In the genomic region with DNA sequence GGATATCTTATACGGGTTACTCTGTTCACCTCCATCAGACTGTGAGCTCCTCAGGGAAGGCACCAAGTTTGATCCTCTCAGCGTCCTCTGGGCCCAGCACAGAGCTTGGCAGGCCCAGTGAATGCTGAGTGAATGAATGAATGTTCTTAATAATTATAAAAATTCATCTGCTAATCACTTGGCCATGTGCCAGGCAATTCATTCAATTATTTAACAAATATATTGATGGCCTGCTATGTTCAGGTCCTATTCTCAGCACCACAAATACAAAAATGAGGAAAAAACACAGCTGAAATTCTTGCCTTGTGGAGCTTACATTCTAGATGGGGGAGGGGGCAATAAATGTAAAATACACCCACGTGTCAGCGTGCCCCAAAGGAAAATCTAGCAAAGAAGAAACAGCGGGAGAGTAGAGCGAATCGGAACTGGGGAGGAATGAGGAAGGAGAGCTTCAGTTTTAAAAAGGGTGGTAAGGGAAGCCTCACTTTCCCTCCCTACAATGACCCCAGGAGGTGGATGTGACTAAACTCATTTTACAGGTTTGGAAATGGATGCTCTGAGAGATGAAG, we compare ENCODE assay signal across 31 cellular contexts. TPM values are rescaled to one million over a fixed set of nuclear protein-coding genes. Genes with fewer than 3 reads are reported as not detected.
DNase-seq lines count a peak whose midpoint lies in the region; ATAC-seq, FAIRE-seq and TF ChIP-seq lines count a peak whose summit lies in the region.
"Had no signal": no experiment of that assay in that cellular context is flagged by ENCODE, and none has a peak within 500 bp of the region (broad histone marks: within the 10 kb centered on the region; RNA-seq: fewer than 3 reads in every experiment).

No MANE protein-coding gene starts in this region.

- H4K20me1 ChIP-seq in SK-N-SH (ENCODE audit: insufficient read depth) = no peaks in the 10 kb centered on the region
- H4K20me1 ChIP-seq in neural progenitor cell (ENCODE audit: low read depth) = no peaks in the 10 kb centered on the region

- no peak overlapping the region for H3K4me3 ChIP-seq in SK-N-SH (ENCODE audit: low read depth in 2 of 2, low read length in 1 of 2)
- no peak overlapping the region for H3K4me3 ChIP-seq in endodermal cell (ENCODE audit: low read length)
- no peak overlapping the region for H3K4me3 ChIP-seq in neural progenitor cell
- H3K4me3 ChIP-seq: body of pancreas, thyroid gland had no signal

- POLR2A ChIA-PET in SK-N-SH (lab: Yijun Ruan, JAX) = interaction anchor here (1.2 kb wide), 1 partner anchor 86 kb away, joined by 3 read pairs; no protein-coding TSS in a partner anchor

- no peaks in the 10 kb centered on the region for H3K9me2 ChIP-seq in SK-N-SH

- H3K4me2 ChIP-seq in SK-N-SH = peak overlapping the region; percentile 26; the same call in 1 of the 2 replicates
- no peak overlapping the region for H3K4me2 ChIP-seq in neural progenitor cell

- no peak for TF ChIP-seq EP300 in SK-N-SH (IDR thresholded peaks at IDR 0.05; ENCODE audit: borderline replicate concordance in 1 of 2, low read depth in 1 of 2, low read length in 1 of 2)

- H3K36me3 Mint-ChIP-seq in endodermal cell (ENCODE audit: low read depth) = no peaks in the 10 kb centered on the region
- H3K36me3 Mint-ChIP-seq in neural progenitor cell = no peaks in the 10 kb centered on the region
- H3K36me3 Mint-ChIP-seq: natural killer cell had no signal

- H3K9me3 Mint-ChIP-seq in endodermal cell (no peaks in the 10 kb centered on the region), neural progenitor cell (no peaks in the 10 kb centered on the region)
- H3K9me3 Mint-ChIP-seq: activated T-cell treated with anti-CD3 and anti-CD28 coated beads, Interleukin-2, amount 50 U/mL, for 72 hours; H9; natural killer cell; T-helper 1 cell treated with Interleukin-12 subunit alpha and Interleukin-12 subunit beta and Interleukin-4 antibody, amounts not matched to agents 30 μg/mL and 1 μg/mL, for 36 hours had no signal

- H3K27ac ChIP-seq in SK-N-SH (ENCODE audit: low read depth in 2 of 2, low read length in 1 of 2) (no peak overlapping the region; a peak in 1 of 4 replicates), endodermal cell (ENCODE audit: low read depth, low read length) (peak overlapping the region; percentile 97), neural progenitor cell (no peak overlapping the region)
- H3K27ac ChIP-seq: 22Rv1, C4-2B, parathyroid adenoma had no signal

- CTCF ChIA-PET in SK-N-SH (lab: Yijun Ruan, JAX) = interaction anchor here (2.5 to 5.8 kb wide), 2 partner anchors 14 to 352 kb away, joined by 8 to 37 read pairs; no protein-coding TSS in a partner anchor

- no peak for TF ChIP-seq RAD21 in SK-N-SH (IDR thresholded peaks at IDR 0.05; ENCODE audit: low read length)

- H3K4me1 Mint-ChIP-seq in endodermal cell (peaks cover 24% of the 10 kb centered on the region), neural progenitor cell (peaks cover 49% of the 10 kb centered on the region)
- H3K4me1 Mint-ChIP-seq: natural killer cell had no signal

- no peak overlapping the region for H3K4me3 Mint-ChIP-seq in endodermal cell
- H3K4me3 Mint-ChIP-seq in neural progenitor cell = peak overlapping the region; percentile 19
- H3K4me3 Mint-ChIP-seq: activated T-cell treated with anti-CD3 and anti-CD28 coated beads, Interleukin-2, amount 50 U/mL, for 72 hours; natural killer cell; T-helper 1 cell treated with Interleukin-12 subunit alpha and Interleukin-12 subunit beta and Interleukin-4 antibody, amounts not matched to agents 30 μg/mL and 1 μg/mL, for 36 hours had no signal

- peak overlapping the region; percentile 44 for H3K27ac Mint-ChIP-seq in endodermal cell
- peak overlapping the region; percentile 98 for H3K27ac Mint-ChIP-seq in neural progenitor cell
- H3K27ac Mint-ChIP-seq: activated T-cell treated with anti-CD3 and anti-CD28 coated beads, Interleukin-2, amount 50 U/mL, for 72 hours; natural killer cell; T-helper 1 cell treated with Interleukin-12 subunit alpha and Interleukin-12 subunit beta and Interleukin-4 antibody, amounts not matched to agents 30 μg/mL and 1 μg/mL, for 36 hours had no signal

- H2AFZ ChIP-seq in SK-N-SH (ENCODE audit: low read depth) (peak overlapping the region; percentile 18; the same call in 1 of the 2 replicates), neural progenitor cell (replicated peaks) (peak overlapping the region; percentile 12)
- H2AFZ ChIP-seq: parathyroid adenoma had no signal

- TF ChIP-seq CTCF in SK-N-SH (IDR thresholded peaks at IDR 0.05) (no peak), endodermal cell (conservative IDR thresholded peaks at IDR 0.05) (no peak), neural progenitor cell (IDR thresholded peaks at IDR 0.05) (no peak)

- H3F3A ChIP-seq in SK-N-SH (replicated peaks; ENCODE audit: insufficient read depth) (no peaks in the 10 kb centered on the region), neural progenitor cell (ENCODE audit: low read depth) (peaks cover 9% of the 10 kb centered on the region)

- no peaks in the 10 kb centered on the region for H3K27me3 ChIP-seq in SK-N-SH (ENCODE audit: insufficient read depth)
- H3K27me3 ChIP-seq in endodermal cell (ENCODE audit: control insufficient read depth, insufficient read depth, low read length, poor library complexity, severe bottlenecking) = no peaks in the 10 kb centered on the region
- H3K27me3 ChIP-seq in neural progenitor cell = no peaks in the 10 kb centered on the region
- H3K27me3 ChIP-seq: body of pancreas, thyroid gland had no signal

- H3K9me3 ChIP-seq in SK-N-SH (no peaks in the 10 kb centered on the region), endodermal cell (ENCODE audit: control insufficient read depth, low read length) (no peaks in the 10 kb centered on the region), neural progenitor cell (ENCODE audit: low read depth) (no peaks in the 10 kb centered on the region)
- H3K9me3 ChIP-seq: body of pancreas, thyroid gland had no signal

- no peaks in the 10 kb centered on the region for H3K79me2 ChIP-seq in SK-N-SH (ENCODE audit: insufficient read depth)
- H3K79me2 ChIP-seq in neural progenitor cell (ENCODE audit: low read depth) = no peaks in the 10 kb centered on the region
- H3K79me2 ChIP-seq: parathyroid adenoma had no signal

- no peak overlapping the region for H3K9ac ChIP-seq in SK-N-SH
- no peak overlapping the region for H3K9ac ChIP-seq in endodermal cell (ENCODE audit: extremely low read depth, low read length, poor library complexity, severe bottlenecking)
- H3K9ac ChIP-seq in neural progenitor cell = no peak overlapping the region
- H3K9ac ChIP-seq: parathyroid adenoma had no signal

- H3K27me3 Mint-ChIP-seq in endodermal cell (ENCODE audit: insufficient read depth) = peaks cover 3% of the 10 kb centered on the region
- H3K27me3 Mint-ChIP-seq in neural progenitor cell (ENCODE audit: insufficient read depth, low read depth) = peaks cover 13% of the 10 kb centered on the region

- ATAC-seq in SK-N-SH treated with all-trans-retinoic acid at 6 μM for 48 hours (no peak), GM21786 (IDR thresholded peaks at IDR 0.05; ENCODE audit: unreplicated experiment) (no peak), HG03097 (IDR thresholded peaks at IDR 0.05; ENCODE audit: low FRiP score, unreplicated experiment) (no peak)
- ATAC-seq: activated CD4-positive, CD25-positive, alpha-beta regulatory T cell treated with anti-CD3 and anti-CD28 coated beads, Interleukin-2, amount 50 U/mL, for 24 hours; activated T-cell treated with anti-CD3 and anti-CD28 coated beads, Interleukin-2, amount 50 U/mL, for 72 hours; natural killer cell had no signal

- H3K4me1 ChIP-seq in SK-N-SH (ENCODE audit: control insufficient read depth in 1 of 2, insufficient read depth in 2 of 2, low read depth in 1 of 2, low read length in 1 of 2) (peaks cover 0 to 28% of the 10 kb centered on the region in 2 experiments; a peak in 2 of 4 replicates), endodermal cell (ENCODE audit: control insufficient read depth, insufficient read depth, low read length) (peaks cover 13% of the 10 kb centered on the region), neural progenitor cell (peaks cover 26% of the 10 kb centered on the region)
- H3K4me1 ChIP-seq: parathyroid adenoma had no signal

- no peaks in the 10 kb centered on the region for H3K36me3 ChIP-seq in SK-N-SH (replicated peaks in 1 of 2; ENCODE audit: control insufficient read depth in 1 of 2, insufficient read depth in 2 of 2, low read length in 1 of 2)
- no peaks in the 10 kb centered on the region for H3K36me3 ChIP-seq in endodermal cell (ENCODE audit: control insufficient read depth, insufficient read depth, low read length)
- H3K36me3 ChIP-seq in neural progenitor cell = no peaks in the 10 kb centered on the region
- H3K36me3 ChIP-seq: thyroid gland had no signal

- FAIRE-seq in HTR-8/SVneo (lab: Jason Lieb, UNC) = no peak
- FAIRE-seq: endometrium, frontal cortex, GM12891, TTC549 had no signal

- 92% methylated on average over 6 of the region's 7 CpGs for WGBS in SK-N-SH (ENCODE audit: low lambda C conversion rate)
- 74 to 80% methylated on average over 6 to 7 of the region's 7 CpGs for WGBS in endodermal cell (ENCODE audit: insufficient coverage in 1 of 2, insufficient read length in 1 of 2), 2 experiments

- no peak for DNase-seq in SK-N-SH
- no peak for DNase-seq in endodermal cell
- DNase-seq in neural progenitor cell (ENCODE audit: low spot score) = no peak
- no peak for DNase-seq in activated T-cell treated with anti-CD3 and anti-CD28 coated beads for 4 hours
- DNase-seq in HTR-8/SVneo (ENCODE audit: insufficient read length, low spot score) = no peak
- DNase-seq: activated CD4-positive, alpha-beta T cell treated with anti-CD3 and anti-CD28 coated beads, Interleukin-2, amount 50 U/mL, for 48 hours; activated T-cell treated with anti-CD3 and anti-CD28 coated beads, Interleukin-2, amount 50 U/mL, for 72 hours; body of pancreas; COR-L47; H9; natural killer cell; NCI-H146; NCI-H446; NCI-H82; stimulated activated CD4-positive, alpha-beta T cell treated with anti-CD3 and anti-CD28 coated beads, Interleukin-2, amount 100 ng/mL, for 48 hours had no signal

TF ChIP-seq in SK-N-SH, 30 proteins besides CTCF, POLR2A, EP300 and RAD21 (continues in another document):
- TF ChIP-seq, protein P1, sequence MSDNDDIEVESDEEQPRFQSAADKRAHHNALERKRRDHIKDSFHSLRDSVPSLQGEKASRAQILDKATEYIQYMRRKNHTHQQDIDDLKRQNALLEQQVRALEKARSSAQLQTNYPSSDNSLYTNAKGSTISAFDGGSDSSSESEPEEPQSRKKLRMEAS (IDR thresholded peaks at IDR 0.05; ENCODE audit: low read depth) = no peak

TF ChIP-seq in SK-N-SH treated with all-trans-retinoic acid at 6 μM for 48 hours, 23 proteins besides CTCF, POLR2A, EP300 and RAD21 (continues in another document):
- TF ChIP-seq TOX (CRISPR knock-in tag; IDR thresholded peaks at IDR 0.05; ENCODE audit: borderline replicate concordance) = no peak
- no peak for TF ChIP-seq RARB (CRISPR knock-in tag; IDR thresholded peaks at IDR 0.05)
- no peak for TF ChIP-seq CSDC2 (CRISPR knock-in tag; IDR thresholded peaks at IDR 0.05)
- TF ChIP-seq TCF4 (CRISPR knock-in tag; IDR thresholded peaks at IDR 0.05; ENCODE audit: borderline replicate concordance) = no peak
- no peak for TF ChIP-seq ISL1 (CRISPR knock-in tag; IDR thresholded peaks at IDR 0.05)

RNA-seq across cellular contexts. Expression of a gene that starts 15.8 kb away (rescaled TPM):
- not detected in 2 replicates for polyA plus RNA-seq in SK-N-SH (2012; rRNA removed)
- polyA plus RNA-seq in SK-N-SH (2012; cell fraction: cytosol; rRNA removed) = not detected in 2 replicates
- polyA plus RNA-seq in SK-N-SH (2012; cell fraction: nucleus; rRNA removed) = not detected in 2 replicates
- total RNA-seq in endodermal cell = not detected
- polyA plus RNA-seq in endodermal cell (2013, experiment 1 of 2) = not detected
- not detected for polyA plus RNA-seq in endodermal cell (2013, experiment 2 of 2)
- 0.15 TPM in 1 of 2 replicates, not detected in the other for total RNA-seq in neural progenitor cell (ENCODE audit: low replicate concordance)
- total RNA-seq: activated T-cell treated with anti-CD3 and anti-CD28 coated beads, Interleukin-2, amount 50 U/mL, for 72 hours; body of pancreas; frontal cortex; H9; kidney epithelial cell; RPMI7951 had no signal
- polyA plus RNA-seq: liver had no signal
